8 cellular contexts compared by ENCODE assay signal in genomic region chr5:119355636-119356383, GRCh38. TPM values are rescaled to one million over a fixed set of nuclear protein-coding genes. Genes with fewer than 3 reads are reported as not detected.
DNase-seq lines count a peak whose midpoint lies in the region; ATAC-seq and TF ChIP-seq lines count a peak whose summit lies in the region.

TNFAIP8 (plus strand) TSS chr5:119356019; CDS start chr5:119356091, 72 bp downstream.

- ATAC-seq in HG02885 (IDR thresholded peaks at IDR 0.05; ENCODE audit: poor library complexity, unreplicated experiment) (peak; percentile 55), upper lobe of right lung (peak; percentile 92)
- peak; percentile 78 to 79 for ATAC-seq in activated naive CD4-positive, alpha-beta T cell treated with anti-CD3 and anti-CD28 coated beads, Interleukin-2, amount 50 U/mL, for 72 hours

- H3K4me3 ChIP-seq in trophoblast cell (ENCODE audit: low read depth, low read length) (peak within 1 kb of the TSS; percentile 69), upper lobe of right lung (peak within 1 kb of the TSS; percentile 69)

- no CpG with 5 or more reads among the region's 55 CpGs for WGBS in trophoblast cell (ENCODE audit: extremely low coverage, insufficient coverage, insufficient read length)

- H3K36me3 Mint-ChIP-seq in activated naive CD4-positive, alpha-beta T cell treated with anti-CD3 and anti-CD28 coated beads, Interleukin-2, amount 50 U/mL, for 72 hours, result peaks cover 33 to 43% of the 10 kb centered on the region in 2 donors

- peaks cover 6% of the 10 kb centered on the region for H3K79me2 ChIP-seq in trophoblast cell (ENCODE audit: control insufficient read depth, insufficient read depth, low read length, poor library complexity)

- intact Hi-C loops in cardiac septum (cut with DNase I) (no loop called here), upper lobe of right lung (cut with DNase I) (no loop called here)

- no peak within 1 kb of the TSS for H3K23ac ChIP-seq in trophoblast cell (ENCODE audit: low read length)

- H3K4ac ChIP-seq in trophoblast cell (ENCODE audit: low read depth, low read length), result peak within 1 kb of the TSS; percentile 90

- peak within 1 kb of the TSS; percentile 94 to 99 for H3K27ac Mint-ChIP-seq in activated naive CD4-positive, alpha-beta T cell treated with anti-CD3 and anti-CD28 coated beads, Interleukin-2, amount 50 U/mL, for 72 hours

- TF ChIP-seq POLR2A in GM18526 (IDR thresholded peaks at IDR 0.05; ENCODE audit: extremely low read depth, insufficient read length), result peak; percentile 62

- peak; percentile 45 for DNase-seq in RKO (ENCODE audit: low spot score)
- DNase-seq in activated naive CD4-positive, alpha-beta T cell treated with anti-CD3 and anti-CD28 coated beads, Interleukin-2, amount 50 U/mL, for 72 hours (ENCODE audit: low spot score in 2 of 2), result peak; percentile 77 to 86
- DNase-seq in cardiac septum (ENCODE audit: low spot score), result peak; percentile 83
- DNase-seq in trophoblast cell, result peak; percentile 39 to 60
- peak; percentile 87 for DNase-seq in upper lobe of right lung
- no peak for DNase-seq in SHP77 (lab: John Stamatoyannopoulos, UW)

- H3K36me3 ChIP-seq in trophoblast cell (ENCODE audit: control insufficient read depth in 1 of 2, insufficient read depth in 2 of 2, low read length in 2 of 2) (no peaks in the 10 kb centered on the region), upper lobe of right lung (no peaks in the 10 kb centered on the region)

- peak within 1 kb of the TSS; percentile 67 for H2AFZ ChIP-seq in trophoblast cell (ENCODE audit: insufficient read depth, low read length, poor library complexity)

- H3K9me3 ChIP-seq in trophoblast cell (ENCODE audit: insufficient read depth, low read depth, low read length) (no peaks in the 10 kb centered on the region), upper lobe of right lung (no peaks in the 10 kb centered on the region)

- H2BK120ac ChIP-seq in trophoblast cell (ENCODE audit: insufficient read depth, low read length, poor library complexity), result peak within 1 kb of the TSS; percentile 88

- peak within 1 kb of the TSS; percentile 60 for H3K18ac ChIP-seq in trophoblast cell (ENCODE audit: low read length)

- peak within 1 kb of the TSS; percentile 89 for H4K91ac ChIP-seq in trophoblast cell (ENCODE audit: low read depth, low read length)

- H3K27me3 ChIP-seq in trophoblast cell (ENCODE audit: insufficient read depth, low read length) (no peaks in the 10 kb centered on the region), upper lobe of right lung (no peaks in the 10 kb centered on the region)

- peak within 1 kb of the TSS; percentile 16 for H3K14ac ChIP-seq in trophoblast cell (ENCODE audit: low read length)

- peak within 1 kb of the TSS; percentile 72 for H4K8ac ChIP-seq in trophoblast cell (ENCODE audit: low read depth, low read length)

- H3K79me1 ChIP-seq in trophoblast cell (ENCODE audit: low read length), result peaks cover 11% of the 10 kb centered on the region

- no peaks in the 10 kb centered on the region for H3K9me3 Mint-ChIP-seq in activated naive CD4-positive, alpha-beta T cell treated with anti-CD3 and anti-CD28 coated beads, Interleukin-2, amount 50 U/mL, for 72 hours

- no peak for TF ChIP-seq CTCF in upper lobe of right lung (IDR thresholded peaks at IDR 0.05)

- H4K12ac ChIP-seq in trophoblast cell (ENCODE audit: low read depth, low read length), result peak within 1 kb of the TSS; percentile 52

- peak within 1 kb of the TSS; percentile 79 for H3K27ac ChIP-seq in trophoblast cell (ENCODE audit: low read depth, low read length)
- peak within 1 kb of the TSS; percentile 83 for H3K27ac ChIP-seq in upper lobe of right lung

- peak within 1 kb of the TSS; percentile 72 for H3K4me2 ChIP-seq in trophoblast cell (ENCODE audit: low read length)

- H3K4me1 ChIP-seq in trophoblast cell (ENCODE audit: control insufficient read depth in 1 of 2, insufficient read depth in 2 of 2, low read length in 2 of 2) (peaks cover 7 to 24% of the 10 kb centered on the region in 2 experiments), upper lobe of right lung (peaks cover 22% of the 10 kb centered on the region)

- peak within 1 kb of the TSS; percentile 80 for H2BK12ac ChIP-seq in trophoblast cell (ENCODE audit: low read length)

- peak within 1 kb of the TSS; percentile 74 for H3K9ac ChIP-seq in trophoblast cell (ENCODE audit: low read length)

- H2BK5ac ChIP-seq in trophoblast cell (ENCODE audit: low read depth, low read length, poor library complexity), result peak within 1 kb of the TSS; percentile 88

- no peak within 1 kb of the TSS for H2AK5ac ChIP-seq in trophoblast cell (ENCODE audit: low read length)

RNA-seq across cellular contexts. Expression of gene TNFAIP8, which starts in this region (rescaled TPM):
- 100 to 1,000 TPM; 110 to 146 TPM for total RNA-seq in activated naive CD4-positive, alpha-beta T cell treated with anti-CD3 and anti-CD28 coated beads, Interleukin-2, amount 50 U/mL, for 72 hours
- 2.6 TPM for total RNA-seq in cardiac septum
- 58.8 and 59.8 TPM in 2 replicates for polyA plus RNA-seq in trophoblast cell (2013)
- total RNA-seq in upper lobe of right lung, result 22.4 TPM

Comparison
In these comparisons a context has a peak if more than half of its experiments do, and no peak if none do; other contexts are left out.
1. DNase-seq: peak in RKO (single experiment), activated naive CD4-positive, alpha-beta T cell treated with anti-CD3 and anti-CD28 coated beads, Interleukin-2, amount 50 U/mL, for 72 hours (2 of 2), cardiac septum (single experiment), trophoblast cell (2 of 2) and upper lobe of right lung (single experiment); none in SHP77 (0 of 2).
2. Peak in every context shown above with its lines, with median percentiles within 50 percentile points of each other: ATAC-seq.